ENCODE assay signal across 17 cellular contexts in the genomic region with DNA sequence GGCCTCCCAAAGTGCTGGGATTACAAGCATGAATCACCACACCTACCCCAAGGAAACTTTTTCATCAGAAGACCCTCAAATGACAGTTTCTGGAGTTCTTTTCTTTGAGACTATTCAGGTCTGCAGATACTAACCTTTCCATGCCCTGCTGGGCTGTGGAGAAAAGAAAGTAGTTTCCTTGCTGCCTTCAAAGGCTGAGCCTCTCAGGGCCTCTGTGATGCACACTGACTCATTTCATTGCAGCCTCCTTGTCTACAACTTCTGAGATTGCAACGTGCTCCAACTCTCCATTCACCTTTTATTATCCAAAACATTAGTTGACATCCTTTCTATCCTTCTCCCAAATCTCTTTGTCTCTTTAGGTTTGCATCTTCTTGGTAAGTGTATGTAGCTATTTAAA. TPM values are rescaled to one million over a fixed set of nuclear protein-coding genes. Genes with fewer than 3 reads are reported as not detected.
DNase-seq lines count a peak whose midpoint lies in the region; ATAC-seq and TF ChIP-seq lines count a peak whose summit lies in the region.
"Had no signal": no experiment of that assay in that cellular context is flagged by ENCODE, and none has a peak within 500 bp of the region (broad histone marks: within the 10 kb centered on the region; RNA-seq: fewer than 3 reads in every experiment).

No MANE protein-coding gene starts in this region.

- no peaks in the 10 kb centered on the region for H3K36me3 ChIP-seq in brain microvascular endothelial cell (replicated peaks)
- H3K36me3 ChIP-seq: spleen, upper lobe of left lung had no signal

- CTCF ChIA-PET in activated B cell treated with CpG ODN at 0.5 μM for 24 hours (lab: Charles Lee) = no interaction called here

- POLR2A ChIA-PET in activated B cell treated with CpG ODN at 0.5 μM for 24 hours (lab: Charles Lee) = interaction anchor here (0.9 to 1.5 kb wide), 4 partner anchors 11 to 208 kb away, joined by 3 to 7 read pairs (median 4); no protein-coding TSS in a partner anchor

- in situ Hi-C loops in brain microvascular endothelial cell (cut with HindIII; ENCODE audit: low pct_ligation_motif_present, low sequenced_read_pairs) = no loop called here

- no peak overlapping the region for H3K27ac ChIP-seq in brain microvascular endothelial cell
- H3K27ac ChIP-seq: spleen, upper lobe of left lung had no signal

- H3K27me3 Mint-ChIP-seq in activated B cell treated with CpG ODN at 0.5 μM for 24 hours = no peaks in the 10 kb centered on the region
- no peaks in the 10 kb centered on the region for H3K27me3 Mint-ChIP-seq in stimulated activated naive CD8-positive, alpha-beta T cell treated with anti-CD3 and anti-CD28 coated beads, Interleukin-15, amount 100 ng/mL, for 72 hours

- no peak for ATAC-seq in activated B cell treated with CpG ODN at 0.5 μM for 24 hours (ENCODE audit: low read depth)
- ATAC-seq in stimulated activated naive CD8-positive, alpha-beta T cell treated with anti-CD3 and anti-CD28 coated beads, Interleukin-15, amount 100 ng/mL, for 72 hours = peak; percentile 94
- no peak for ATAC-seq in GM18519 (IDR thresholded peaks at IDR 0.05; ENCODE audit: low FRiP score, unreplicated experiment)

- H3K4me1 Mint-ChIP-seq in activated B cell treated with CpG ODN at 0.5 μM for 24 hours = peaks cover 65% of the 10 kb centered on the region
- H3K4me1 Mint-ChIP-seq in stimulated activated naive CD8-positive, alpha-beta T cell treated with anti-CD3 and anti-CD28 coated beads, Interleukin-15, amount 100 ng/mL, for 72 hours = peaks cover 50% of the 10 kb centered on the region

- no peaks in the 10 kb centered on the region for H3K36me3 Mint-ChIP-seq in activated B cell treated with CpG ODN at 0.5 μM for 24 hours (ENCODE audit: low read depth)

- H3K27me3 ChIP-seq in brain microvascular endothelial cell (replicated peaks) = no peaks in the 10 kb centered on the region
- H3K27me3 ChIP-seq: spleen, upper lobe of left lung had no signal

- H3K4me3 Mint-ChIP-seq in activated B cell treated with CpG ODN at 0.5 μM for 24 hours = no peak overlapping the region
- peak overlapping the region; percentile 3 to 5 for H3K4me3 Mint-ChIP-seq in stimulated activated naive CD8-positive, alpha-beta T cell treated with anti-CD3 and anti-CD28 coated beads, Interleukin-15, amount 100 ng/mL, for 72 hours

- peak overlapping the region; percentile 59 for H3K27ac Mint-ChIP-seq in activated B cell treated with CpG ODN at 0.5 μM for 24 hours
- H3K27ac Mint-ChIP-seq in stimulated activated naive CD8-positive, alpha-beta T cell treated with anti-CD3 and anti-CD28 coated beads, Interleukin-15, amount 100 ng/mL, for 72 hours = peak overlapping the region in 1 of 2 donors; percentile 29

- H3K9me3 Mint-ChIP-seq in activated B cell treated with CpG ODN at 0.5 μM for 24 hours = peaks cover 2% of the 10 kb centered on the region
- H3K9me3 Mint-ChIP-seq in stimulated activated naive CD8-positive, alpha-beta T cell treated with anti-CD3 and anti-CD28 coated beads, Interleukin-15, amount 100 ng/mL, for 72 hours = peaks cover 0 to 3% of the 10 kb centered on the region in 2 donors

- H3K4me3 ChIP-seq in brain microvascular endothelial cell (ENCODE audit: low read depth, low read length) = no peak overlapping the region
- H3K4me3 ChIP-seq: spleen, upper lobe of left lung had no signal

- intact Hi-C loops in activated B cell treated with CpG ODN at 0.5 μM for 24 hours (cut with micrococcal nuclease) = loop anchor here (5.0 kb wide), 1 partner anchor 38 kb away; no protein-coding TSS in a partner anchor

- DNase-seq in stimulated activated CD4-positive, alpha-beta T cell treated with anti-CD3 and anti-CD28 coated beads, Interleukin-1b, Interleukin-23, amount 100 ng/mL, for 48 hours = peak; percentile 35
- no peak for DNase-seq in stimulated activated CD4-positive, alpha-beta T cell treated with anti-CD3 and anti-CD28 coated beads, Interleukin-12 subunit alpha, Interleukin-12 subunit beta, amount 100 ng/mL, for 4 hours
- DNase-seq in activated B cell treated with CpG ODN at 0.5 μM for 24 hours (no peak), brain microvascular endothelial cell (peak; percentile 20), kidney glomerular epithelial cell (lab: John Stamatoyannopoulos, UW) (no peak)
- no peak for DNase-seq in stimulated activated naive CD8-positive, alpha-beta T cell treated with anti-CD3 and anti-CD28 coated beads, Interleukin-15, amount 100 ng/mL, for 72 hours
- no peak for DNase-seq in activated CD4-positive, CD25-positive, alpha-beta regulatory T cell (lab: John Stamatoyannopoulos, UW)
- DNase-seq: activated effector memory CD4-positive, alpha-beta T cell treated with Interleukin-2 at 50 U/mL for 16 hours; caudate nucleus; DMS153; kidney; MM.1S; NCI-H2107; spleen; upper lobe of left lung had no signal

- TF ChIP-seq CTCF in activated B cell treated with CpG ODN at 0.5 μM for 24 hours (IDR thresholded peaks at IDR 0.05) (no peak), brain microvascular endothelial cell (IDR thresholded peaks at IDR 0.05; ENCODE audit: low read depth, low read length, missing control alignments) (no peak)

RNA-seq across cellular contexts. Expression of a gene that starts 8.8 kb away (rescaled TPM):
- 48.7 and 49.7 TPM in 2 replicates for total RNA-seq in activated B cell treated with CpG ODN at 0.5 μM for 24 hours
- total RNA-seq: SK-MEL-5 had no signal

Comparison
In these comparisons a context has a peak if more than half of its experiments do, and no peak if none do; other contexts are left out.
1. DNase-seq: peak in stimulated activated CD4-positive, alpha-beta T cell treated with anti-CD3 and anti-CD28 coated beads, Interleukin-1b, Interleukin-23, amount 100 ng/mL, for 48 hours (single experiment) and brain microvascular endothelial cell (single experiment); none in stimulated activated CD4-positive, alpha-beta T cell treated with anti-CD3 and anti-CD28 coated beads, Interleukin-12 subunit alpha, Interleukin-12 subunit beta, amount 100 ng/mL, for 4 hours (single experiment), activated B cell treated with CpG ODN at 0.5 μM for 24 hours (single experiment), stimulated activated naive CD8-positive, alpha-beta T cell treated with anti-CD3 and anti-CD28 coated beads, Interleukin-15, amount 100 ng/mL, for 72 hours (0 of 2), kidney glomerular epithelial cell (single experiment) and activated CD4-positive, CD25-positive, alpha-beta regulatory T cell (0 of 4).